In the genomic region with DNA sequence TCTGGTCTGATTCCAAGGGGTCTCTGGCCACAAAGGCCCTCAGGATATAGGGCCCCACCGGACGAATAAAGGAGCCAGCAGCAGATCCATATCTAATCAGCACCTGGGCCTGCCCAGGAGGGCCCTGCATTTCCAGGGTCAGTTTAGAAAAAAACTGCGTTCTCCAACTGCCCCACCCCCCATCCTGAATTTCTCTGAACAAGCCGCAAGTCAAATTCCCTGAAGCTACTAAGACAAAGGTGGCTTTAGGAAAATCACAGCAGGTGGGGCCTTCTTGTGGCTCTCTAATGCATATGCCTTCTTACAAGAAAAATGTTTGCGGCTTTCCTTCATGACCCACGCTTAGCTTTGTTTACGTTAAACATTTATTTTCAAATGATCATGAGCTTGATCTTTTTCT, we compare ENCODE assay signal across 24 cellular contexts.
DNase-seq lines count a peak whose midpoint lies in the region; ATAC-seq and TF ChIP-seq lines count a peak whose summit lies in the region.
"Had no signal": no experiment of that assay in that cellular context is flagged by ENCODE, and none has a peak within 500 bp of the region (broad histone marks: within the 10 kb centered on the region; RNA-seq: fewer than 3 reads in every experiment).

No MANE protein-coding gene starts in this region.

- H3K9me2 ChIP-seq in GM23338 (ENCODE audit: insufficient read depth) = no peaks in the 10 kb centered on the region

- H3K27ac Mint-ChIP-seq in GM23338 (no peak overlapping the region), neural crest cell (ENCODE audit: unreplicated experiment) (peak overlapping the region; percentile 22)
- H3K27ac Mint-ChIP-seq: activated CD8-positive, alpha-beta T cell treated with anti-CD3 and anti-CD28 coated beads for 36 hours; memory B cell had no signal

- H3K36me3 ChIP-seq in GM23338 (ENCODE audit: insufficient read depth) (no peaks in the 10 kb centered on the region), iPS-20b (ENCODE audit: insufficient read depth, low read depth, low read length) (no peaks in the 10 kb centered on the region)
- H3K36me3 ChIP-seq: BE2C had no signal

- peak; percentile 67 for ATAC-seq in GM23338
- no peak for ATAC-seq in HG02623 (IDR thresholded peaks at IDR 0.05; ENCODE audit: unreplicated experiment)
- ATAC-seq in HG03520 (IDR thresholded peaks at IDR 0.05; ENCODE audit: unreplicated experiment) = no peak
- no peak for ATAC-seq in activated CD4-positive, CD25-positive, alpha-beta regulatory T cell treated with anti-CD3 and anti-CD28 coated beads, Interleukin-2, amount 50 U/mL, for 24 hours
- ATAC-seq in GM19463 (IDR thresholded peaks at IDR 0.05; ENCODE audit: unreplicated experiment) = no peak
- ATAC-seq: A549; activated CD8-positive, alpha-beta T cell treated with anti-CD3 and anti-CD28 coated beads for 36 hours; body of pancreas; esophagus mucosa had no signal

- peak overlapping the region; percentile 73 for H3K4me2 ChIP-seq in GM23338
- H3K4me2 ChIP-seq: A549 had no signal

- peaks cover 68% of the 10 kb centered on the region for H3K4me1 Mint-ChIP-seq in GM23338
- peaks cover 45% of the 10 kb centered on the region for H3K4me1 Mint-ChIP-seq in neural crest cell

- H3K27me3 ChIP-seq in GM23338 (ENCODE audit: insufficient read depth) = peaks cover 34% of the 10 kb centered on the region
- peaks cover 18% of the 10 kb centered on the region for H3K27me3 ChIP-seq in iPS-20b (ENCODE audit: insufficient read depth, low read length)
- H3K27me3 ChIP-seq: BE2C, body of pancreas had no signal

- no peaks in the 10 kb centered on the region for H3F3A ChIP-seq in GM23338 (replicated peaks; ENCODE audit: low read depth)

- peaks cover 54% of the 10 kb centered on the region for H3K4me1 ChIP-seq in GM23338 (ENCODE audit: insufficient read depth)
- peaks cover 38% of the 10 kb centered on the region for H3K4me1 ChIP-seq in iPS-20b (ENCODE audit: insufficient read depth, low read length)
- H3K4me1 ChIP-seq: A549, BE2C had no signal

- no peak overlapping the region for H2AFZ ChIP-seq in GM23338

- H3K9ac ChIP-seq in iPS-20b (ENCODE audit: low read depth, low read length) = no peak overlapping the region

- H3K27ac ChIP-seq in GM23338 (ENCODE audit: low read depth) (no peak overlapping the region), iPS-20b (ENCODE audit: low read length) (no peak overlapping the region)
- H3K27ac ChIP-seq: A549, body of pancreas had no signal

- H3K4me3 ChIP-seq in GM23338 (peak overlapping the region; percentile 46), choroid plexus epithelial cell (ENCODE audit: low read depth, low read length) (no peak overlapping the region), iPS-20b (ENCODE audit: low read length) (peak overlapping the region; percentile 61)
- H3K4me3 ChIP-seq: A549, body of pancreas had no signal

- H3K27me3 Mint-ChIP-seq in GM23338 (ENCODE audit: insufficient read depth, low read depth, poor library complexity) = peaks cover 3% of the 10 kb centered on the region
- no peaks in the 10 kb centered on the region for H3K27me3 Mint-ChIP-seq in neural crest cell (ENCODE audit: low read depth)
- H3K27me3 Mint-ChIP-seq: activated CD8-positive, alpha-beta T cell treated with anti-CD3 and anti-CD28 coated beads for 36 hours; memory B cell had no signal

- peak; percentile 88 for DNase-seq in GM23338 (ENCODE audit: low spot score)
- peak; percentile 26 for DNase-seq in choroid plexus epithelial cell (ENCODE audit: low read depth)
- DNase-seq in neural crest cell (ENCODE audit: low read depth, low spot score) = no peak
- DNase-seq: activated CD4-positive, CD25-positive, alpha-beta regulatory T cell treated with anti-CD3 and anti-CD28 coated beads, Interleukin-2, amount 50 U/mL, for 72 hours; activated CD8-positive, alpha-beta T cell treated with anti-CD3 and anti-CD28 coated beads for 36 hours; activated effector memory CD4-positive, alpha-beta T cell treated with anti-CD3 and anti-CD28 coated beads, Interleukin-2, amount 50 U/mL, for 16 hours; BE2C; body of pancreas; effector memory CD4-positive, alpha-beta T cell; NCI-H1417 treated with DMSO at 0.1 percent for 48 hours; NCI-H510A treated with DMSO at 0.1 percent for 48 hours; occipital lobe; SIG-M5; small intestine; stimulated activated CD4-positive, alpha-beta T cell treated with anti-CD3 and anti-CD28 coated beads, Interleukin-1b, Interleukin-23, amount 100 ng/mL, for 48 hours; substantia nigra had no signal

- TF ChIP-seq CTCF in GM23338 (conservative IDR thresholded peaks at IDR 0.05; ENCODE audit: low read depth in 2 of 2) (no peak), choroid plexus epithelial cell (conservative IDR thresholded peaks at IDR 0.05; ENCODE audit: low read depth, low read length) (no peak), neural crest cell (conservative IDR thresholded peaks at IDR 0.05) (no peak)

- H3K9me3 ChIP-seq in iPS-20b (ENCODE audit: insufficient read depth, low read depth, low read length) = no peaks in the 10 kb centered on the region
- H3K9me3 ChIP-seq: A549, BE2C, body of pancreas had no signal

- H3K9me3 Mint-ChIP-seq in GM23338 = no peaks in the 10 kb centered on the region
- no peaks in the 10 kb centered on the region for H3K9me3 Mint-ChIP-seq in neural crest cell
- H3K9me3 Mint-ChIP-seq: activated CD8-positive, alpha-beta T cell treated with anti-CD3 and anti-CD28 coated beads for 36 hours; memory B cell had no signal

- no peaks in the 10 kb centered on the region for H3K79me2 ChIP-seq in GM23338 (replicated peaks; ENCODE audit: insufficient read depth)

- no peaks in the 10 kb centered on the region for H4K20me1 ChIP-seq in GM23338 (replicated peaks; ENCODE audit: insufficient read depth)

- H3K4me3 Mint-ChIP-seq in GM23338 = peak overlapping the region; percentile 66
- H3K4me3 Mint-ChIP-seq in neural crest cell = peak overlapping the region; percentile 19
- H3K4me3 Mint-ChIP-seq: activated CD8-positive, alpha-beta T cell treated with anti-CD3 and anti-CD28 coated beads for 36 hours; memory B cell had no signal

- no peaks in the 10 kb centered on the region for H3K36me3 Mint-ChIP-seq in GM23338 (ENCODE audit: low read depth)
- H3K36me3 Mint-ChIP-seq in neural crest cell (ENCODE audit: low read depth) = peaks cover 3% of the 10 kb centered on the region

TF ChIP-seq in GM23338, 12 proteins besides CTCF, POLR2A, EP300 and RAD21:
- no peak for TF ChIP-seq EZH2phosphoT487 (IDR thresholded peaks at IDR 0.05; ENCODE audit: unreplicated experiment)
- 0 out of 2 replicates have a peak, but pooled peaks have one; percentile 28 for TF ChIP-seq POLR2AphosphoS5 (IDR thresholded peaks at IDR 0.05; ENCODE audit: low read depth)
- TF ChIP-seq NANOG (IDR thresholded peaks at IDR 0.05; ENCODE audit: borderline replicate concordance) = peak; percentile 47; the same call in 1 of the 2 replicates
